Comparison of ENCODE assay signal across 10 cellular contexts in genomic region chr6:11363881-11364576, GRCh38.
DNase-seq lines count a peak whose midpoint lies in the region; TF ChIP-seq lines count a peak whose summit lies in the region.
"Had no signal": no experiment of that assay in that cellular context is flagged by ENCODE, and none has a peak within 500 bp of the region (broad histone marks: within the 10 kb centered on the region; RNA-seq: fewer than 3 reads in every experiment).

No MANE protein-coding gene starts in this region.

- H3K27me3 ChIP-seq in ascending aorta (no peaks in the 10 kb centered on the region), trophoblast cell (ENCODE audit: insufficient read depth, low read length) (no peaks in the 10 kb centered on the region), thyroid gland (no peaks in the 10 kb centered on the region), MM.1S (replicated peaks; ENCODE audit: insufficient read depth, low read length) (no peaks in the 10 kb centered on the region)

- H2BK120ac ChIP-seq in trophoblast cell (ENCODE audit: insufficient read depth, low read length, poor library complexity), result no peak overlapping the region

- no peaks in the 10 kb centered on the region for H3K9me2 ChIP-seq in MM.1S (replicated peaks; ENCODE audit: insufficient read depth, low read length)

- H4K91ac ChIP-seq in trophoblast cell (ENCODE audit: low read depth, low read length), result no peak overlapping the region

- H3K14ac ChIP-seq in trophoblast cell (ENCODE audit: low read length), result no peak overlapping the region

- H4K8ac ChIP-seq in trophoblast cell (ENCODE audit: low read depth, low read length), result no peak overlapping the region

- H2BK5ac ChIP-seq in trophoblast cell (ENCODE audit: low read depth, low read length, poor library complexity), result no peak overlapping the region

- no peak overlapping the region for H3K27ac Mint-ChIP-seq in endothelial cell (ENCODE audit: unreplicated experiment)
- H3K27ac Mint-ChIP-seq: WTC11 had no signal

- peaks cover 11% of the 10 kb centered on the region for H3K4me1 Mint-ChIP-seq in endothelial cell (ENCODE audit: unreplicated experiment)

- H3K79me2 ChIP-seq in trophoblast cell (ENCODE audit: control insufficient read depth, insufficient read depth, low read length, poor library complexity) (no peaks in the 10 kb centered on the region), MM.1S (ENCODE audit: low read length) (peaks cover 79% of the 10 kb centered on the region)

- H3K4me2 ChIP-seq in trophoblast cell (ENCODE audit: low read length), result no peak overlapping the region
- no peak overlapping the region for H3K4me2 ChIP-seq in MM.1S (ENCODE audit: low read depth, low read length)

- H3K23ac ChIP-seq in trophoblast cell (ENCODE audit: low read length), result no peak overlapping the region

- no peak overlapping the region for H2BK12ac ChIP-seq in trophoblast cell (ENCODE audit: low read length)

- H3K9me3 ChIP-seq in ascending aorta (no peaks in the 10 kb centered on the region), trophoblast cell (ENCODE audit: insufficient read depth, low read depth, low read length) (no peaks in the 10 kb centered on the region), thyroid gland (no peaks in the 10 kb centered on the region), MM.1S (replicated peaks; ENCODE audit: insufficient read depth, low read length) (no peaks in the 10 kb centered on the region)

- H3K27ac ChIP-seq in ascending aorta, result peak overlapping the region; percentile 78 to 87
- no peak overlapping the region for H3K27ac ChIP-seq in trophoblast cell (ENCODE audit: low read depth, low read length)
- peak overlapping the region in 2 of 3 donors; percentile 68 to 69 for H3K27ac ChIP-seq in thyroid gland
- H3K27ac ChIP-seq in MM.1S (ENCODE audit: low read length), result no peak overlapping the region

- intact Hi-C loops in ascending aorta (cut with DNase I), result loop anchor here (2.0 to 5.0 kb wide), 2 partner anchors 49 to 167 kb away; no protein-coding TSS in a partner anchor
- intact Hi-C loops in thyroid gland (cut with DNase I), result no loop called here

- H3K18ac ChIP-seq in trophoblast cell (ENCODE audit: low read length), result no peak overlapping the region

- H3K4me3 Mint-ChIP-seq in endothelial cell (ENCODE audit: unreplicated experiment), result no peak overlapping the region
- H3K4me3 Mint-ChIP-seq: WTC11 had no signal

- H3K9me3 Mint-ChIP-seq in endothelial cell (ENCODE audit: unreplicated experiment), result no peaks in the 10 kb centered on the region

- peaks cover 2% of the 10 kb centered on the region for H3K27me3 Mint-ChIP-seq in endothelial cell (ENCODE audit: unreplicated experiment)

- no peak overlapping the region for H3K9ac ChIP-seq in trophoblast cell (ENCODE audit: low read length)
- no peak overlapping the region for H3K9ac ChIP-seq in MM.1S (ENCODE audit: low read length)

- H4K12ac ChIP-seq in trophoblast cell (ENCODE audit: low read depth, low read length), result no peak overlapping the region

- in situ Hi-C loops in ACHN (cut with HindIII; ENCODE audit: low pct_ligation_motif_present, low pct_unique_long_range_greater_than_20kb, low sequenced_read_pairs), result no loop called here

- no peak overlapping the region for H3K4ac ChIP-seq in trophoblast cell (ENCODE audit: low read depth, low read length)

- TF ChIP-seq CTCF in ascending aorta (IDR thresholded peaks at IDR 0.05) (no peak), thyroid gland (IDR thresholded peaks at IDR 0.05) (no peak), endothelial cell (IDR thresholded peaks at IDR 0.05; ENCODE audit: unreplicated experiment) (no peak), MM.1S (IDR thresholded peaks at IDR 0.05; ENCODE audit: low read length) (no peak)

- H3K36me3 Mint-ChIP-seq in endothelial cell (ENCODE audit: low read depth, unreplicated experiment), result peaks cover 5% of the 10 kb centered on the region
- H3K36me3 Mint-ChIP-seq: WTC11 had no signal

- no peak overlapping the region for H3K4me3 ChIP-seq in ascending aorta
- no peak overlapping the region for H3K4me3 ChIP-seq in trophoblast cell (ENCODE audit: low read depth, low read length)
- no peak overlapping the region for H3K4me3 ChIP-seq in thyroid gland (replicated peaks in 1 of 3)
- H3K4me3 ChIP-seq in MM.1S (ENCODE audit: low read length), result no peak overlapping the region

- H2AK5ac ChIP-seq in trophoblast cell (ENCODE audit: low read length), result no peak overlapping the region

- no peak for TF ChIP-seq POLR2A in thyroid gland (IDR thresholded peaks at IDR 0.05)

- H2AFZ ChIP-seq in trophoblast cell (ENCODE audit: insufficient read depth, low read length, poor library complexity) (no peak overlapping the region), MM.1S (ENCODE audit: low read length) (no peak overlapping the region)

- no peaks in the 10 kb centered on the region for H4K20me1 ChIP-seq in MM.1S (ENCODE audit: insufficient read depth, low read length)

- no peaks in the 10 kb centered on the region for H3K36me3 ChIP-seq in ascending aorta
- no peaks in the 10 kb centered on the region for H3K36me3 ChIP-seq in trophoblast cell (ENCODE audit: control insufficient read depth in 1 of 2, insufficient read depth in 2 of 2, low read length in 2 of 2)
- H3K36me3 ChIP-seq in thyroid gland, result no peaks in the 10 kb centered on the region
- H3K36me3 ChIP-seq in MM.1S (replicated peaks; ENCODE audit: insufficient read depth, low read length), result peaks cover 5% of the 10 kb centered on the region; the same call in 1 of the 2 replicates

- peaks cover 4 to 16% of the 10 kb centered on the region in 2 donors for H3K4me1 ChIP-seq in ascending aorta
- no peaks in the 10 kb centered on the region for H3K4me1 ChIP-seq in trophoblast cell (ENCODE audit: control insufficient read depth in 1 of 2, insufficient read depth in 2 of 2, low read length in 2 of 2)
- peaks cover 5 to 47% of the 10 kb centered on the region in 2 donors for H3K4me1 ChIP-seq in thyroid gland
- peaks cover 17% of the 10 kb centered on the region for H3K4me1 ChIP-seq in MM.1S (ENCODE audit: low read length)

- H3K79me1 ChIP-seq in trophoblast cell (ENCODE audit: low read length), result no peaks in the 10 kb centered on the region

- no CpG with 5 or more reads among the region's 2 CpGs for WGBS in trophoblast cell (ENCODE audit: extremely low coverage, insufficient coverage, insufficient read length)
- 59 to 68% methylated on average over 2 of the region's 2 CpGs for WGBS in thyroid gland, 2 donors

- peaks cover 5% of the 10 kb centered on the region; the same call in 1 of the 2 replicates for H3F3A ChIP-seq in MM.1S (ENCODE audit: insufficient read depth, low read length)

- DNase-seq in activated effector memory CD4-positive, alpha-beta T cell treated with anti-CD3 and anti-CD28 coated beads, Interleukin-2, amount 50 U/mL, for 16 hours, result peak; percentile 88
- DNase-seq in activated effector memory CD4-positive, alpha-beta T cell treated with Interleukin-2 at 50 U/mL for 16 hours, result no peak
- no peak for DNase-seq in ascending aorta (ENCODE audit: low spot score in 2 of 2)
- peak; percentile 60 to 77 for DNase-seq in trophoblast cell
- DNase-seq in thyroid gland, result peak in 1 of 2 donors; percentile 25
- no peak for DNase-seq in ACHN
- DNase-seq in endothelial cell (ENCODE audit: low spot score), result no peak
- no peak for DNase-seq in MM.1S
- DNase-seq: NCI-H2171 had no signal

Comparison
In these comparisons a context has a peak if more than half of its experiments do, and no peak if none do; other contexts are left out.
1. DNase-seq: peak in activated effector memory CD4-positive, alpha-beta T cell treated with anti-CD3 and anti-CD28 coated beads, Interleukin-2, amount 50 U/mL, for 16 hours (single experiment) and trophoblast cell (2 of 2); none in activated effector memory CD4-positive, alpha-beta T cell treated with Interleukin-2 at 50 U/mL for 16 hours (single experiment), ascending aorta (0 of 2), ACHN (single experiment), endothelial cell (single experiment) and MM.1S (single experiment).
2. H3K27ac ChIP-seq: peak in ascending aorta (2 of 2) and thyroid gland (2 of 3); none in trophoblast cell (single experiment) and MM.1S (single experiment).